22 cellular contexts compared by ENCODE assay signal in genomic region chr2:219350215-219350937, GRCh38. TPM values are rescaled to one million over a fixed set of nuclear protein-coding genes. Genes with fewer than 3 reads are reported as not detected.
DNase-seq lines count a peak whose midpoint lies in the region; TF ChIP-seq lines count a peak whose summit lies in the region.
"Had no signal": no experiment of that assay in that cellular context is flagged by ENCODE, and none has a peak within 500 bp of the region (broad histone marks: within the 10 kb centered on the region; RNA-seq: fewer than 3 reads in every experiment).

No MANE protein-coding gene starts in this region.

- H3K4me3 ChIP-seq in dorsolateral prefrontal cortex = no peak overlapping the region
- H3K4me3 ChIP-seq: prostate gland, skin epidermis had no signal

- H3K9me3 Mint-ChIP-seq in HFFc6 = no peaks in the 10 kb centered on the region
- H3K9me3 Mint-ChIP-seq: activated CD4-positive, alpha-beta T cell treated with anti-CD3 and anti-CD28 coated beads, Interleukin-2, amount 10 ng/mL, durations not matched to agents 24 days and 14 days; CD8-positive, alpha-beta memory T cell; mesothelial cell of epicardium; nephron; stimulated activated naive CD8-positive, alpha-beta T cell treated with anti-CD3 and anti-CD28 coated beads, Interleukin-15, amount 100 ng/mL, for 72 hours had no signal

- no peak for TF ChIP-seq CTCF in HFFc6 (IDR thresholded peaks at IDR 0.05)
- TF ChIP-seq CTCF in dorsolateral prefrontal cortex (IDR thresholded peaks at IDR 0.05 in 54 of 56, conservative IDR thresholded peaks at IDR 0.05 in 2 of 56; ENCODE audit: low read depth in 1 of 56, partially characterized antibody in 56 of 56) = no peak

- H3K27ac ChIP-seq in dorsolateral prefrontal cortex = no peak overlapping the region
- H3K27ac ChIP-seq: prostate gland had no signal

- H3K36me3 Mint-ChIP-seq in HFFc6 (ENCODE audit: low read depth) = no peaks in the 10 kb centered on the region
- H3K36me3 Mint-ChIP-seq: CD8-positive, alpha-beta memory T cell; mesothelial cell of epicardium had no signal

- H3K4me3 Mint-ChIP-seq in HFFc6 = peak overlapping the region; percentile 38
- H3K4me3 Mint-ChIP-seq: activated CD4-positive, alpha-beta T cell treated with anti-CD3 and anti-CD28 coated beads, Interleukin-2, amount 10 ng/mL, durations not matched to agents 24 days and 14 days; CD8-positive, alpha-beta memory T cell; mesothelial cell of epicardium; nephron; stimulated activated naive CD8-positive, alpha-beta T cell treated with anti-CD3 and anti-CD28 coated beads, Interleukin-15, amount 100 ng/mL, for 72 hours had no signal

- DNase-seq in AG08395 (ENCODE audit: low spot score) (peak; percentile 85), HFFc6 (peak; percentile 65), dedifferentiated amniotic fluid mesenchymal stem cell (ENCODE audit: extremely low spot score) (peak; percentile 43), mesenteric fat pad (ENCODE audit: low spot score) (peak; percentile 37), dorsolateral prefrontal cortex (no peak), NK-92 (lab: John Stamatoyannopoulos, UW; ENCODE audit: unreplicated experiment) (no peak)
- no peak for DNase-seq in activated effector memory CD4-positive, alpha-beta T cell treated with Interleukin-2 at 50 U/mL for 16 hours
- DNase-seq in stimulated activated CD4-positive, alpha-beta T cell treated with anti-CD3 and anti-CD28 coated beads, Interleukin-12 subunit alpha, Interleukin-12 subunit beta, amount 100 ng/mL, for 4 hours = no peak
- DNase-seq: activated CD4-positive, alpha-beta T cell treated with anti-CD3 and anti-CD28 coated beads, Interleukin-2, amount 10 ng/mL, durations not matched to agents 24 days and 14 days; activated gamma-delta T cell; CD8-positive, alpha-beta memory T cell; KG1; NCI-H187 treated with DMSO at 0.1 percent for 48 hours; NCI-H446; stimulated activated CD4-positive, alpha-beta T cell treated with anti-CD3 and anti-CD28 coated beads, Interleukin-2, amount 100 ng/mL, for 48 hours; stimulated activated naive CD8-positive, alpha-beta T cell treated with anti-CD3 and anti-CD28 coated beads, Interleukin-15, amount 100 ng/mL, for 72 hours; trophoblast cell had no signal

- H3K27ac Mint-ChIP-seq in HFFc6 = peak overlapping the region; percentile 98
- H3K27ac Mint-ChIP-seq: activated CD4-positive, alpha-beta T cell treated with anti-CD3 and anti-CD28 coated beads, Interleukin-2, amount 10 ng/mL, durations not matched to agents 24 days and 14 days; CD8-positive, alpha-beta memory T cell; mesothelial cell of epicardium; nephron; stimulated activated naive CD8-positive, alpha-beta T cell treated with anti-CD3 and anti-CD28 coated beads, Interleukin-15, amount 100 ng/mL, for 72 hours had no signal

- H3K4me1 Mint-ChIP-seq in HFFc6 (ENCODE audit: low read depth) = peaks cover 18% of the 10 kb centered on the region
- H3K4me1 Mint-ChIP-seq: activated CD4-positive, alpha-beta T cell treated with anti-CD3 and anti-CD28 coated beads, Interleukin-2, amount 10 ng/mL, durations not matched to agents 24 days and 14 days; CD8-positive, alpha-beta memory T cell; mesothelial cell of epicardium; nephron; stimulated activated naive CD8-positive, alpha-beta T cell treated with anti-CD3 and anti-CD28 coated beads, Interleukin-15, amount 100 ng/mL, for 72 hours had no signal

- H3K27me3 Mint-ChIP-seq in HFFc6 (ENCODE audit: insufficient read depth) = peaks cover 14% of the 10 kb centered on the region

- H3K27me3 ChIP-seq in dorsolateral prefrontal cortex = peaks cover 0 to 26% (median 6%) of the 10 kb centered on the region in 45 donors

- intact Hi-C loops in dorsolateral prefrontal cortex (cut with DNase I) = no loop called here

RNA-seq across cellular contexts. Expression of gene RESP18, which starts 17.8 kb away (rescaled TPM):
- total RNA-seq in HFFc6 (2021; fragmentation: NEBNext Ultra II Directional; extraction: Animal tissue kit (Norgen Biotek cat#: 25700)) = not detected
- total RNA-seq in mesenteric fat pad (not detected), dorsolateral prefrontal cortex (1 to 10 TPM in 88 of 120 experiments, under 1 TPM in 12, not detected in 20; 0.72 to 5.7 (median 1.9) TPM)
- total RNA-seq: activated CD4-positive, alpha-beta T cell treated with anti-CD3 and anti-CD28 coated beads, Interleukin-2, amount 10 ng/mL, durations not matched to agents 24 days and 14 days; CD8-positive, alpha-beta memory T cell; endothelial cell of umbilical vein; mesothelial cell of epicardium; prostate gland had no signal

RNA-seq across cellular contexts. Expression of gene DNPEP, which starts 37.3 kb away (rescaled TPM):
- 10 to 100 TPM; 46.9 to 59.4 (median 53.0) TPM for total RNA-seq in HFFc6 (2021; fragmentation: NEBNext Ultra II Directional; extraction: Animal tissue kit (Norgen Biotek cat#: 25700))
- total RNA-seq in mesenteric fat pad (78.6 TPM), dorsolateral prefrontal cortex (10 to 100 TPM; 22.8 to 48.2 (median 32.1) TPM)

RNA-seq across cellular contexts. Expression of gene PTPRN, which starts 41.2 kb away (rescaled TPM):
- 10 to 100 TPM in 5 of 6 experiments, 1 to 10 TPM in 1; 5.2 to 18.3 (median 15.2) TPM for total RNA-seq in HFFc6 (2021; fragmentation: NEBNext Ultra II Directional; extraction: Animal tissue kit (Norgen Biotek cat#: 25700))
- total RNA-seq in mesenteric fat pad = not detected
- 100 to 1,000 TPM in 119 of 120 experiments, 10 to 100 TPM in 1; 85.5 to 353 (median 259) TPM for total RNA-seq in dorsolateral prefrontal cortex
- total RNA-seq: activated CD4-positive, alpha-beta T cell treated with anti-CD3 and anti-CD28 coated beads, Interleukin-2, amount 10 ng/mL, durations not matched to agents 24 days and 14 days; endothelial cell of umbilical vein had no signal

Comparison
In these comparisons a context has a peak if more than half of its experiments do, and no peak if none do; other contexts are left out.
1. DNase-seq: peak in AG08395 (single experiment), HFFc6 (single experiment), dedifferentiated amniotic fluid mesenchymal stem cell (single experiment) and mesenteric fat pad (single experiment); none in activated effector memory CD4-positive, alpha-beta T cell treated with Interleukin-2 at 50 U/mL for 16 hours (single experiment), stimulated activated CD4-positive, alpha-beta T cell treated with anti-CD3 and anti-CD28 coated beads, Interleukin-12 subunit alpha, Interleukin-12 subunit beta, amount 100 ng/mL, for 4 hours (single experiment), dorsolateral prefrontal cortex (0 of 10) and NK-92 (single experiment).